Comparison of ENCODE assay signal across 1 cellular context in genomic region chr10:73088304-73088703, GRCh38.
TF ChIP-seq lines count a peak whose summit lies in the region.

No MANE protein-coding gene starts in this region.

TF ChIP-seq in HepG2, 621 proteins besides CTCF, POLR2A, EP300 and RAD21 (continued from another document and continues in another):
- TF ChIP-seq PAXIP1 (CRISPR knock-in tag; conservative IDR thresholded peaks at IDR 0.05) (peak; percentile 77), ZNF292 (CRISPR knock-in tag; IDR thresholded peaks at IDR 0.05; ENCODE audit: borderline replicate concordance, low read depth) (no peak), HIC2 (CRISPR knock-in tag; IDR thresholded peaks at IDR 0.05; ENCODE audit: low read depth) (no peak), ZNF496 (CRISPR knock-in tag; IDR thresholded peaks at IDR 0.05; ENCODE audit: insufficient replicate concordance) (no peak), AHDC1 (CRISPR knock-in tag; IDR thresholded peaks at IDR 0.05; ENCODE audit: borderline replicate concordance) (peak; percentile 78; the same call in 1 of the 2 replicates), TAF1 (CRISPR knock-in tag; IDR thresholded peaks at IDR 0.05) (no peak), NR2F6 (IDR thresholded peaks at IDR 0.05) (peak; percentile 67), NR2F6 (CRISPR knock-in tag; IDR thresholded peaks at IDR 0.05) (peak; percentile 59), ZNF512 (CRISPR knock-in tag; IDR thresholded peaks at IDR 0.05) (no peak), TAF15 (IDR thresholded peaks at IDR 0.05; ENCODE audit: low read depth, low read length, poor library complexity, severe bottlenecking) (no peak), SIX1 (CRISPR knock-in tag; IDR thresholded peaks at IDR 0.05; ENCODE audit: borderline replicate concordance) (0 out of 2 replicates have a peak, but pooled peaks have one; percentile 56), TRAFD1 (CRISPR knock-in tag; IDR thresholded peaks at IDR 0.05; ENCODE audit: borderline replicate concordance) (no peak), THAP11 (CRISPR knock-in tag; IDR thresholded peaks at IDR 0.05) (peak; percentile 64), MTF1 (CRISPR knock-in tag; IDR thresholded peaks at IDR 0.05) (no peak), PBX3 (CRISPR knock-in tag; IDR thresholded peaks at IDR 0.05; ENCODE audit: borderline replicate concordance) (no peak), ZFP36L1 (CRISPR knock-in tag; IDR thresholded peaks at IDR 0.05) (no peak), GPN1 (CRISPR knock-in tag; IDR thresholded peaks at IDR 0.05; ENCODE audit: borderline replicate concordance) (no peak), XBP1 (CRISPR knock-in tag; IDR thresholded peaks at IDR 0.05) (no peak), SP2 (CRISPR knock-in tag; IDR thresholded peaks at IDR 0.05) (no peak), CSRNP2 (CRISPR knock-in tag; conservative IDR thresholded peaks at IDR 0.05; ENCODE audit: low read depth) (no peak), ZKSCAN8 (CRISPR knock-in tag; IDR thresholded peaks at IDR 0.05; ENCODE audit: borderline replicate concordance) (0 out of 2 replicates have a peak, but pooled peaks have one; percentile 27), MAFK (conservative IDR thresholded peaks at IDR 0.05 in 1 of 2, IDR thresholded peaks at IDR 0.05 in 1 of 2; ENCODE audit: low read length in 2 of 2) (no peak), KMT2A (CRISPR knock-in tag; IDR thresholded peaks at IDR 0.05) (no peak), TCF7 (IDR thresholded peaks at IDR 0.05; ENCODE audit: low read depth) (peak; percentile 65), TBL1XR1 (IDR thresholded peaks at IDR 0.05; ENCODE audit: borderline replicate concordance, low read length, partially characterized antibody) (no peak), TERF1 (CRISPR knock-in tag; IDR thresholded peaks at IDR 0.05) (no peak), ARID4A (CRISPR knock-in tag; IDR thresholded peaks at IDR 0.05; ENCODE audit: borderline replicate concordance) (peak; percentile 47; the same call in 1 of the 2 replicates), ZNF205 (CRISPR knock-in tag; IDR thresholded peaks at IDR 0.05) (no peak)
